Comparison of ENCODE assay signal across 20 cellular contexts in genomic region chr5:83848928-83849327, GRCh38.
"Had no signal": no experiment of that assay in that cellular context is flagged by ENCODE, and none has a peak within 500 bp of the region (broad histone marks: within the 10 kb centered on the region; RNA-seq: fewer than 3 reads in every experiment).

No MANE protein-coding gene starts in this region.

- H3K27ac ChIP-seq: adrenal gland, ascending aorta, brain microvascular endothelial cell, esophagus muscularis mucosa, neutrophil, pancreas, psoas muscle, right atrium auricular region, thoracic aorta, upper lobe of right lung, VCaP had no signal

- H3K4me3 ChIP-seq: adrenal gland, ascending aorta, esophagus muscularis mucosa, pancreas, psoas muscle, right atrium auricular region, thoracic aorta, upper lobe of right lung had no signal

- DNase-seq: activated CD4-positive, alpha-beta memory T cell treated with anti-CD3 and anti-CD28 coated beads, Interleukin-2, amount 10 ng/mL, durations not matched to agents 7 days and 5 days; activated CD4-positive, alpha-beta T cell treated with anti-CD3 and anti-CD28 coated beads, Interleukin-2, amount 10 ng/mL, durations not matched to agents 24 days and 14 days; activated gamma-delta T cell treated with Interleukin-2 at 50 U/mL for 16 hours; adrenal gland; brain microvascular endothelial cell; caudate nucleus; effector memory CD8-positive, alpha-beta T cell; hypothalamus; mesenchymal stem cell; pancreas; psoas muscle; stimulated activated CD4-positive, alpha-beta T cell treated with anti-CD3 and anti-CD28 coated beads, Interleukin-4, amount 100 ng/mL, for 24 hours; stimulated activated naive CD4-positive, alpha-beta T cell treated with Interleukin-2 at 50 U/mL for 16 hours; upper lobe of right lung had no signal

- H3K27me3 ChIP-seq: adrenal gland, ascending aorta, brain microvascular endothelial cell, esophagus muscularis mucosa, neutrophil, pancreas, right atrium auricular region, upper lobe of right lung had no signal
